In the genomic region with DNA sequence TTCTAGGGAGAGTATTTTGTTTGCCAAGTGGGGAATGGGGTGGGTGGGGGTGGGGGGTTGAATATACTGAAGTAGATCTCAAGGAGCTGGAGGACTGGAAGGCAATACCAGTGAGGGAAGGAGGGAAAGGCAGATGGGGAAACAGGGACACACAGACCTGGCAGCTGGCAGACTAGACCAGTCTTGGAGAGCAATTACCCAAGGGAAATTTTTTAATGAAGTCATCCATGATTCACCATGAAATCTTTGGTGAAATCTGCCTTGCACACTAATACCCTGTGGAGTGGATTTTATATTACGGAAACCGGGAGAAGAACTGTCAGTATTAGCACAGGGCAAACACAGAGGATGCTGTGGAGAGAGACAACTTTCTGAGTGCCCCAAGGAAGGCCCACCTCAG, we compare ENCODE assay signal across 18 cellular contexts. TPM values are rescaled to one million over a fixed set of nuclear protein-coding genes. Genes with fewer than 3 reads are reported as not detected.
A peak's percentile ranks its signal among the peaks of the same experiment; 100 is the strongest.
DNase-seq lines count a peak whose midpoint lies in the region; ATAC-seq and TF ChIP-seq lines count a peak whose summit lies in the region.
"Had no signal": no experiment of that assay in that cellular context is flagged by ENCODE, and none has a peak within 500 bp of the region (broad histone marks: within the 10 kb centered on the region; RNA-seq: fewer than 3 reads in every experiment).

No MANE protein-coding gene starts in this region.

- H3K4me3 Mint-ChIP-seq in HFFc6 = no peak overlapping the region
- H3K4me3 Mint-ChIP-seq in activated naive CD4-positive, alpha-beta T cell treated with anti-CD3 and anti-CD28 coated beads for 36 hours = no peak overlapping the region

- H3K27ac ChIP-seq in A673 (ENCODE audit: low read depth, low read length, poor library complexity, severe bottlenecking) (no peak overlapping the region), SJCRH30 (no peak overlapping the region), foreskin keratinocyte (peak overlapping the region; percentile 95)
- H3K27ac ChIP-seq: skin epidermis, vagina, WERI-Rb-1 had no signal

- peaks cover 19% of the 10 kb centered on the region; the same call in 1 of the 2 replicates for H3K9me3 Mint-ChIP-seq in HFFc6
- no peaks in the 10 kb centered on the region for H3K9me3 Mint-ChIP-seq in activated naive CD4-positive, alpha-beta T cell treated with anti-CD3 and anti-CD28 coated beads for 36 hours

- H3K4me1 Mint-ChIP-seq in HFFc6 (ENCODE audit: low read depth) = no peaks in the 10 kb centered on the region
- H3K4me1 Mint-ChIP-seq in activated naive CD4-positive, alpha-beta T cell treated with anti-CD3 and anti-CD28 coated beads for 36 hours (ENCODE audit: low read depth) = no peaks in the 10 kb centered on the region

- POLR2A ChIA-PET in A673 (lab: Charles Lee; ENCODE audit: low non-redundant PET) = no interaction called here

- no peak for TF ChIP-seq CTCF in A673 (conservative IDR thresholded peaks at IDR 0.05; ENCODE audit: low read depth, low read length)
- no peak for TF ChIP-seq CTCF in HFFc6 (IDR thresholded peaks at IDR 0.05)
- no peak for TF ChIP-seq CTCF in foreskin keratinocyte (conservative IDR thresholded peaks at IDR 0.05)

- H3K4me3 ChIP-seq in A673 (ENCODE audit: low read depth, low read length, poor library complexity, severe bottlenecking) = no peak overlapping the region
- no peak overlapping the region for H3K4me3 ChIP-seq in SJCRH30
- H3K4me3 ChIP-seq: HAP-1, skin epidermis, vagina had no signal

- H3K4me1 ChIP-seq in A673 (ENCODE audit: insufficient read depth, low read length, poor library complexity, severe bottlenecking) (no peaks in the 10 kb centered on the region), SJCRH30 (no peaks in the 10 kb centered on the region), foreskin keratinocyte (peaks cover 16% of the 10 kb centered on the region)
- H3K4me1 ChIP-seq: HAP-1 had no signal

- H3K36me3 Mint-ChIP-seq in HFFc6 (ENCODE audit: low read depth) = no peaks in the 10 kb centered on the region
- no peaks in the 10 kb centered on the region for H3K36me3 Mint-ChIP-seq in activated naive CD4-positive, alpha-beta T cell treated with anti-CD3 and anti-CD28 coated beads for 36 hours (ENCODE audit: low read depth)

- no peaks in the 10 kb centered on the region for H3K9me3 ChIP-seq in A673 (ENCODE audit: low read depth, low read length, poor library complexity, severe bottlenecking)
- no peaks in the 10 kb centered on the region for H3K9me3 ChIP-seq in SJCRH30 (replicated peaks)
- H3K9me3 ChIP-seq: HAP-1, vagina had no signal

- H3K27me3 Mint-ChIP-seq in HFFc6 (ENCODE audit: insufficient read depth) = 0 out of 2 replicates have a peak, but pooled peaks cover 1% of the 10 kb centered on the region
- H3K27me3 Mint-ChIP-seq in activated naive CD4-positive, alpha-beta T cell treated with anti-CD3 and anti-CD28 coated beads for 36 hours (ENCODE audit: low read depth) = peaks cover 9% of the 10 kb centered on the region

- no peaks in the 10 kb centered on the region for H3K36me3 ChIP-seq in A673 (ENCODE audit: insufficient read depth, low read length, poor library complexity, severe bottlenecking)
- no peaks in the 10 kb centered on the region for H3K36me3 ChIP-seq in SJCRH30
- H3K36me3 ChIP-seq: HAP-1, vagina, WERI-Rb-1 had no signal

- CTCF ChIA-PET in A673 (lab: Charles Lee) = no interaction called here
- CTCF ChIA-PET in activated naive CD4-positive, alpha-beta T cell treated with anti-CD3 and anti-CD28 coated beads for 36 hours (lab: Charles Lee) = no interaction called here

- H3K27me3 ChIP-seq in A673 (replicated peaks; ENCODE audit: insufficient read depth, low read depth, low read length, poor library complexity) (peaks cover 13% of the 10 kb centered on the region), SJCRH30 (no peaks in the 10 kb centered on the region; the same call in 1 of the 2 replicates), foreskin keratinocyte (no peaks in the 10 kb centered on the region)
- H3K27me3 ChIP-seq: vagina had no signal

- ATAC-seq in foreskin keratinocyte (peak; percentile 99), GM19324 (IDR thresholded peaks at IDR 0.05; ENCODE audit: low FRiP score, unreplicated experiment) (no peak), GM21619 (IDR thresholded peaks at IDR 0.05; ENCODE audit: unreplicated experiment) (no peak)

- DNase-seq in A673 (ENCODE audit: low spot score) (peak; percentile 23), HFFc6 (peak; percentile 6), SJCRH30 (peak; percentile 27 to 42), foreskin keratinocyte (peak; percentile 69 to 84), DMS79 treated with DMSO at 0.1 percent for 48 hours (lab: John Stamatoyannopoulos, UW) (no peak)
- DNase-seq in activated naive CD4-positive, alpha-beta T cell treated with anti-CD3 and anti-CD28 coated beads for 36 hours = no peak
- DNase-seq: activated gamma-delta T cell treated with Interleukin-2 at 50 U/mL for 16 hours; COR-L47; effector CD4-positive, alpha-beta T cell; midbrain; NCI-H2081; stimulated activated naive CD4-positive, alpha-beta T cell treated with Interleukin-2 at 50 U/mL for 16 hours; WERI-Rb-1 had no signal

- intact Hi-C loops in A673 (cut with micrococcal nuclease; ENCODE audit: unreplicated experiment) = no loop called here
- intact Hi-C loops in activated naive CD4-positive, alpha-beta T cell treated with anti-CD3 and anti-CD28 coated beads for 36 hours (cut with micrococcal nuclease) = no loop called here

- H3K27ac Mint-ChIP-seq in HFFc6 = no peak overlapping the region
- no peak overlapping the region for H3K27ac Mint-ChIP-seq in activated naive CD4-positive, alpha-beta T cell treated with anti-CD3 and anti-CD28 coated beads for 36 hours

- no TSS peak for BruUV-seq in A673 (replicated peaks; lab: Mats Ljungman, UMichigan)

RNA-seq across cellular contexts. Expression of gene MARK1, which starts 29.7 kb away (rescaled TPM):
- total RNA-seq in A673 (2021) = 5.1 and 6.9 TPM in 2 replicates
- not detected for total RNA-seq in HFFc6 (2021; fragmentation: NEBNext Ultra II Directional; extraction: Animal tissue kit (Norgen Biotek cat#: 25700))
- 8.7 and 8.8 TPM in 2 replicates for total RNA-seq in SJCRH30 (2014; rRNA removed; shearing (Covaris generic))
- total RNA-seq in foreskin keratinocyte = 13.4 and 16.2 TPM in 2 replicates
- 3.9 and 5.5 TPM in 2 replicates for polyA plus RNA-seq in foreskin keratinocyte
- total RNA-seq in activated naive CD4-positive, alpha-beta T cell treated with anti-CD3 and anti-CD28 coated beads for 36 hours = not detected

Comparison
In these comparisons a context has a peak if more than half of its experiments do, and no peak if none do; other contexts are left out.
1. DNase-seq: peak in A673 (single experiment), HFFc6 (single experiment), SJCRH30 (2 of 2) and foreskin keratinocyte (2 of 2); none in activated naive CD4-positive, alpha-beta T cell treated with anti-CD3 and anti-CD28 coated beads for 36 hours (single experiment) and DMS79 treated with DMSO at 0.1 percent for 48 hours (single experiment).